1 cellular context compared by ENCODE assay signal in the genomic region with DNA sequence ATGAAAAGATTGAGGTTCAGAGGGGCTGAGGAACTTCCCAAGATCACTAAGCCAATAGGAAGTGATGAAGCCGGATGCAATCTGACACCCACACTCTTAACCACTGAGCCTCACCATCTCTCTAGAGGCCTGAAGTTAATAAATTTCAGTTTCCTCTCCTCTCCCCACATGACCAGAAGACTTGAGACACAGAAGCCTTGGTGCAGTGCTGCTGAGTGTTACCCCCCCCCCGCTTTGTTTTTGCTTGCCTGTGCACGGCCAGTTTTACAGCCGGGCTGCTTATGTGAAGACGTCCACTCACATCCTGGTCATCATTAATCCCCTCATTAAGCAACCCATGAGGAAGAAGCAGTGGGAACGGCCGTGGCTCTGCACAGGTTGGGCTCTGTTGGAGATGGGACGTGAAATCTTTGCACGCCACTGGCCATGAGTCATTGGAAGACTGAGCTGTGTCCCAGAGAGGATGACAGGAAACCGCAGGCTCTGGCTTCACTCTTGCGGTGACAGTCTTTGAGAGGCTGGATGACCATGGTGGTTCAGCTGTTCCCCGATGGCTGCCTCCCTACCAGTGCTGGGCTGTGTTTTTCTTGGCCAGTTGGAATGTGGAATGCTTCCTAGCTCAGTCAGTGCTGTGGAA.
TF ChIP-seq lines count a peak whose summit lies in the region.

No MANE protein-coding gene starts in this region.

TF ChIP-seq in SK-N-SH, 30 proteins besides CTCF, POLR2A, EP300 and RAD21 (continued from another document):
- TF ChIP-seq, protein P1, sequence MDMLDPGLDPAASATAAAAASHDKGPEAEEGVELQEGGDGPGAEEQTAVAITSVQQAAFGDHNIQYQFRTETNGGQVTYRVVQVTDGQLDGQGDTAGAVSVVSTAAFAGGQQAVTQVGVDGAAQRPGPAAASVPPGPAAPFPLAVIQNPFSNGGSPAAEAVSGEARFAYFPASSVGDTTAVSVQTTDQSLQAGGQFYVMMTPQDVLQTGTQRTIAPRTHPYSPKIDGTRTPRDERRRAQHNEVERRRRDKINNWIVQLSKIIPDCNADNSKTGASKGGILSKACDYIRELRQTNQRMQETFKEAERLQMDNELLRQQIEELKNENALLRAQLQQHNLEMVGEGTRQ (IDR thresholded peaks at IDR 0.05; ENCODE audit: borderline replicate concordance, low read depth, low read length) = no peak
- no peak for TF ChIP-seq RCOR1 (IDR thresholded peaks at IDR 0.05; ENCODE audit: low read length)
- peak; percentile 14; the same call in 1 of the 2 replicates for TF ChIP-seq GABPA (IDR thresholded peaks at IDR 0.05; ENCODE audit: low read depth)
- no peak; the same call in 1 of the 2 replicates for TF ChIP-seq MEF2A (IDR thresholded peaks at IDR 0.05; ENCODE audit: borderline replicate concordance, low read depth)
- TF ChIP-seq RFX5 (IDR thresholded peaks at IDR 0.05; ENCODE audit: low read length) = no peak
- TF ChIP-seq YY1 (IDR thresholded peaks at IDR 0.05; ENCODE audit: low read depth) = peak; percentile 63; the same call in 1 of the 2 replicates
- peak; percentile 42; the same call in 1 of the 2 replicates for TF ChIP-seq ELF1 (IDR thresholded peaks at IDR 0.05)
- TF ChIP-seq EZH2phosphoT487 (IDR thresholded peaks at IDR 0.05; ENCODE audit: borderline replicate concordance, low read depth) = no peak
- peak; percentile 97 for TF ChIP-seq NFIC (IDR thresholded peaks at IDR 0.05; ENCODE audit: borderline replicate concordance)
- TF ChIP-seq POLR2AphosphoS5 (IDR thresholded peaks at IDR 0.05; ENCODE audit: low read depth, low read length) = peak; percentile 93
- TF ChIP-seq FOSL2 (IDR thresholded peaks at IDR 0.05; ENCODE audit: borderline replicate concordance, low read depth) = peak; percentile 93
- TF ChIP-seq FOXJ3 (CRISPR knock-in tag; IDR thresholded peaks at IDR 0.05) = no peak
- no peak for TF ChIP-seq NRF1 (IDR thresholded peaks at IDR 0.05; ENCODE audit: low read depth, low read length)
- TF ChIP-seq, protein P2, sequence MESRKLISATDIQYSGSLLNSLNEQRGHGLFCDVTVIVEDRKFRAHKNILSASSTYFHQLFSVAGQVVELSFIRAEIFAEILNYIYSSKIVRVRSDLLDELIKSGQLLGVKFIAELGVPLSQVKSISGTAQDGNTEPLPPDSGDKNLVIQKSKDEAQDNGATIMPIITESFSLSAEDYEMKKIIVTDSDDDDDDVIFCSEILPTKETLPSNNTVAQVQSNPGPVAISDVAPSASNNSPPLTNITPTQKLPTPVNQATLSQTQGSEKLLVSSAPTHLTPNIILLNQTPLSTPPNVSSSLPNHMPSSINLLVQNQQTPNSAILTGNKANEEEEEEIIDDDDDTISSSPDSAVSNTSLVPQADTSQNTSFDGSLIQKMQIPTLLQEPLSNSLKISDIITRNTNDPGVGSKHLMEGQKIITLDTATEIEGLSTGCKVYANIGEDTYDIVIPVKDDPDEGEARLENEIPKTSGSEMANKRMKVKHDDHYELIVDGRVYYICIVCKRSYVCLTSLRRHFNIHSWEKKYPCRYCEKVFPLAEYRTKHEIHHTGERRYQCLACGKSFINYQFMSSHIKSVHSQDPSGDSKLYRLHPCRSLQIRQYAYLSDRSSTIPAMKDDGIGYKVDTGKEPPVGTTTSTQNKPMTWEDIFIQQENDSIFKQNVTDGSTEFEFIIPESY (IDR thresholded peaks at IDR 0.05; ENCODE audit: borderline replicate concordance, low read depth) = 0 out of 2 replicates have a peak, but pooled peaks have one; percentile 48
- TF ChIP-seq TEAD4 (IDR thresholded peaks at IDR 0.05; ENCODE audit: borderline replicate concordance, insufficient read depth) = peak; percentile 98
